ENCODE assay signal across 27 cellular contexts in the genomic region with DNA sequence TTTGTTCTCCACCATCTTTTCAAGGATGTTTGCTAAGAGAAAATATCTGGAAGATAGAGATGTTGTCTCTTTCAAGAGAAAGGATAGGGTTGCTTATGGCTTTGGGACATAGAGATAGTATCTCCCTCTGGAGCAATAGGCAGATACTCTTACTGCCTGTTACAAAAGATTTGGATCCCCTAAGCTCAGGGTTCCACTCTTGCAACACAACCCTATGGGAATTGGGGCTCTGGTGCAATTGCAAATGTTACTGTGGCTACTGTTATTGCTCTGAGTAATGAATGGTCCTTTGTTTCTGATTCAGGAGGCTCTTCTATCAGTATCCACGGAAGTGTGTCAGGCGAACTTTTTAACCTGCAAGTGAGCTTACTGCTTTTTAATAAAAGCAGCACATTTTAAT.
"Had no signal": no experiment of that assay in that cellular context is flagged by ENCODE, and none has a peak within 500 bp of the region (broad histone marks: within the 10 kb centered on the region; RNA-seq: fewer than 3 reads in every experiment).

No MANE protein-coding gene starts in this region.

- H3K27ac Mint-ChIP-seq: activated CD4-positive, alpha-beta T cell treated with anti-CD3 and anti-CD28 coated beads, Interleukin-2, amount 10 ng/mL, durations not matched to agents 7 days and 5 days; activated naive CD4-positive, alpha-beta T cell treated with anti-CD3 and anti-CD28 coated beads, Interleukin-2, amount 10 ng/mL, durations not matched to agents 7 days and 5 days; activated naive CD8-positive, alpha-beta T cell treated with anti-CD3 and anti-CD28 coated beads, Interleukin-2, amount 50 U/mL, for 24 hours; immature natural killer cell; naive B cell; stimulated activated memory B cell treated with anti-CD40 and anti-IgM and Interleukin-4, amounts not matched to agents 10 μg/mL and 1 μg/mL and 100 μg/mL, for 72 hours; type B pancreatic cell had no signal

- H3K36me3 Mint-ChIP-seq: activated naive CD4-positive, alpha-beta T cell treated with anti-CD3 and anti-CD28 coated beads, Interleukin-2, amount 10 ng/mL, durations not matched to agents 7 days and 5 days; immature natural killer cell; naive B cell; stimulated activated memory B cell treated with anti-CD40 and anti-IgM and Interleukin-4, amounts not matched to agents 10 μg/mL and 1 μg/mL and 100 μg/mL, for 72 hours; type B pancreatic cell had no signal

- DNase-seq: activated CD4-positive, alpha-beta T cell treated with anti-CD3 and anti-CD28 coated beads, Interleukin-2, amount 10 ng/mL, durations not matched to agents 7 days and 5 days; activated CD8-positive, alpha-beta memory T cell treated with anti-CD3 and anti-CD28 coated beads, Interleukin-2, amount 50 U/mL, for 4 hours; activated effector memory CD4-positive, alpha-beta T cell treated with Interleukin-2 at 50 U/mL for 16 hours; activated naive CD4-positive, alpha-beta T cell treated with anti-CD3 and anti-CD28 coated beads, Interleukin-2, amount 10 ng/mL, durations not matched to agents 7 days and 5 days; activated naive CD8-positive, alpha-beta T cell treated with anti-CD3 and anti-CD28 coated beads, Interleukin-2, amount 50 U/mL, for 24 hours; activated T-cell treated with anti-CD3 and anti-CD28 coated beads, Interleukin-2, amount 50 U/mL, for 4 hours; aorta; brain microvascular endothelial cell; cerebellar nuclear complex; cortex of kidney; erythroblast; immature natural killer cell; left ventricle myocardium superior; mesenchymal stem cell; mucosa of descending colon; naive B cell; ovary; spleen; stimulated activated CD4-positive, alpha-beta T cell treated with anti-CD3 and anti-CD28 coated beads, Interleukin-4, amount 100 ng/mL, for 4 hours; T-helper 1 cell; T-helper 9 cell; testis had no signal

- ATAC-seq: activated naive CD8-positive, alpha-beta T cell treated with anti-CD3 and anti-CD28 coated beads, Interleukin-2, amount 50 U/mL, for 24 hours; activated T-cell treated with anti-CD3 and anti-CD28 coated beads, Interleukin-2, amount 50 U/mL, for 4 hours; left ventricle myocardium superior; mucosa of descending colon; sciatic nerve; stimulated activated memory B cell treated with anti-CD40 and anti-IgM and Interleukin-4, amounts not matched to agents 10 μg/mL and 1 μg/mL and 100 μg/mL, for 72 hours had no signal

- H3K36me3 ChIP-seq: brain microvascular endothelial cell, ovary, spleen had no signal

- H3K27me3 ChIP-seq: brain microvascular endothelial cell, ovary, spleen, testis had no signal

- H3K9me3 Mint-ChIP-seq: activated CD4-positive, alpha-beta T cell treated with anti-CD3 and anti-CD28 coated beads, Interleukin-2, amount 10 ng/mL, durations not matched to agents 7 days and 5 days; activated naive CD4-positive, alpha-beta T cell treated with anti-CD3 and anti-CD28 coated beads, Interleukin-2, amount 10 ng/mL, durations not matched to agents 7 days and 5 days; activated naive CD8-positive, alpha-beta T cell treated with anti-CD3 and anti-CD28 coated beads, Interleukin-2, amount 50 U/mL, for 24 hours; activated T-cell treated with anti-CD3 and anti-CD28 coated beads, Interleukin-2, amount 50 U/mL, for 4 hours; immature natural killer cell; stimulated activated memory B cell treated with anti-CD40 and anti-IgM and Interleukin-4, amounts not matched to agents 10 μg/mL and 1 μg/mL and 100 μg/mL, for 72 hours; type B pancreatic cell had no signal

- H3K4me1 ChIP-seq: spleen, testis had no signal

- H3K4me3 ChIP-seq: mucosa of descending colon, ovary, spleen, testis had no signal

- H3K27me3 Mint-ChIP-seq: activated CD4-positive, alpha-beta T cell treated with anti-CD3 and anti-CD28 coated beads, Interleukin-2, amount 10 ng/mL, durations not matched to agents 7 days and 5 days; activated naive CD4-positive, alpha-beta T cell treated with anti-CD3 and anti-CD28 coated beads, Interleukin-2, amount 10 ng/mL, durations not matched to agents 7 days and 5 days; stimulated activated memory B cell treated with anti-CD40 and anti-IgM and Interleukin-4, amounts not matched to agents 10 μg/mL and 1 μg/mL and 100 μg/mL, for 72 hours; type B pancreatic cell had no signal

- FAIRE-seq: endometrium had no signal

- H3K27ac ChIP-seq: brain microvascular endothelial cell, ovary, spleen, testis had no signal

- H3K9me3 ChIP-seq: mucosa of descending colon, ovary, spleen, testis had no signal

- H3K4me1 Mint-ChIP-seq: activated CD4-positive, alpha-beta T cell treated with anti-CD3 and anti-CD28 coated beads, Interleukin-2, amount 10 ng/mL, durations not matched to agents 7 days and 5 days; activated naive CD4-positive, alpha-beta T cell treated with anti-CD3 and anti-CD28 coated beads, Interleukin-2, amount 10 ng/mL, durations not matched to agents 7 days and 5 days; activated naive CD8-positive, alpha-beta T cell treated with anti-CD3 and anti-CD28 coated beads, Interleukin-2, amount 50 U/mL, for 24 hours; immature natural killer cell; naive B cell; stimulated activated memory B cell treated with anti-CD40 and anti-IgM and Interleukin-4, amounts not matched to agents 10 μg/mL and 1 μg/mL and 100 μg/mL, for 72 hours had no signal

- H3K4me3 Mint-ChIP-seq: activated CD4-positive, alpha-beta T cell treated with anti-CD3 and anti-CD28 coated beads, Interleukin-2, amount 10 ng/mL, durations not matched to agents 7 days and 5 days; activated naive CD4-positive, alpha-beta T cell treated with anti-CD3 and anti-CD28 coated beads, Interleukin-2, amount 10 ng/mL, durations not matched to agents 7 days and 5 days; activated naive CD8-positive, alpha-beta T cell treated with anti-CD3 and anti-CD28 coated beads, Interleukin-2, amount 50 U/mL, for 24 hours; activated T-cell treated with anti-CD3 and anti-CD28 coated beads, Interleukin-2, amount 50 U/mL, for 4 hours; immature natural killer cell; naive B cell; neural crest cell; stimulated activated memory B cell treated with anti-CD40 and anti-IgM and Interleukin-4, amounts not matched to agents 10 μg/mL and 1 μg/mL and 100 μg/mL, for 72 hours; type B pancreatic cell had no signal
